Comparison of ENCODE assay signal across 36 cellular contexts in the genomic region with DNA sequence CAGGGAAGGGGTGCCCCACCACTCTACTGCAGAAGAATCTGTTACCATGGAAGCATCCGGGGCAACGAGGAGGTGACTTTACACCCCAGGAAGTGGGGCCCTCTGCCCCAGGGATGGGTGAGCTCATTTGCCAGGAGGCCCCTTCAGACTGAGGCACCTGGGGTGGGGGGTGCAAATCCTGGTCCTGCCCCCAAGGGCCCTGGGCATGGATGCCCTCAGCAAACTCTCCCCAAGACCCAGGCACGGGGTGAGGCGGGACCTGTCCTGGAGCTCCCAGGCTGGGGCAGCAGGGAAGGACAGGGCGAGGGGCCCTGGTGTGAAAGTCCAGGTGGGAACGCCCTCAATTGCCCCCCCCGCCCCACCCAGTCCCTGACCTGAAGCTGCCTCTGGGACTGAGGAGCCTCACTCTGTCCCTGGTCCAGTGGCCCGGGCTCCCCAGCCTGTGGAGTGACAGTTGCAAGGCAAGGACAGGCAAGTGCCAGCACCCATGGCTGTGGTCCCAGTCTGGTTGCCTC. TPM values are rescaled to one million over a fixed set of nuclear protein-coding genes. Genes with fewer than 3 reads are reported as not detected.
"Had no signal": no experiment of that assay in that cellular context is flagged by ENCODE, and none has a peak within 500 bp of the region (broad histone marks: within the 10 kb centered on the region; RNA-seq: fewer than 3 reads in every experiment).

No MANE protein-coding gene starts in this region.

- H3K4me3 ChIP-seq: ascending aorta, cardiac muscle cell had no signal

- H3K27me3 ChIP-seq: ascending aorta, cardiac muscle cell had no signal

- H3K27ac ChIP-seq: ascending aorta, cardiac muscle cell, VCaP had no signal

- H3K4me1 Mint-ChIP-seq: activated B cell treated with CpG ODN at 0.5 μM for 24 hours; activated CD4-positive, alpha-beta memory T cell treated with anti-CD3 and anti-CD28 coated beads, Interleukin-2, amount 10 ng/mL, durations not matched to agents 7 days and 5 days; activated CD4-positive, alpha-beta T cell treated with anti-CD3 and anti-CD28 coated beads, Interleukin-2, amount 10 ng/mL, durations not matched to agents 24 days and 14 days; activated CD8-positive, alpha-beta memory T cell treated with anti-CD3 and anti-CD28 coated beads, Interleukin-2, amount 10 ng/mL, durations not matched to agents 7 days and 5 days; activated naive CD4-positive, alpha-beta T cell treated with anti-CD3 and anti-CD28 coated beads, Interleukin-2, amount 10 ng/mL, durations not matched to agents 7 days and 5 days; activated naive CD4-positive, alpha-beta T cell treated with anti-CD3 and anti-CD28 coated beads, Interleukin-2, amount 50 U/mL, for 24 hours; activated naive CD8-positive, alpha-beta T cell treated with anti-CD3 and anti-CD28 coated beads, Interleukin-2, amount 10 ng/mL, durations not matched to agents 7 days and 5 days; activated naive CD8-positive, alpha-beta T cell treated with anti-CD3 and anti-CD28 coated beads, Interleukin-2, amount 50 U/mL, for 24 hours; brain; central memory CD8-positive, alpha-beta T cell had no signal

- H3K9me3 ChIP-seq: ascending aorta had no signal

- ATAC-seq: activated CD8-positive, alpha-beta memory T cell treated with anti-CD3 and anti-CD28 coated beads, Interleukin-2, amount 10 ng/mL, durations not matched to agents 7 days and 5 days; activated CD8-positive, alpha-beta T cell treated with anti-CD3 and anti-CD28 coated beads, Interleukin-2, amount 10 ng/mL, durations not matched to agents 7 days and 5 days had no signal

- H3K4me3 Mint-ChIP-seq: activated B cell treated with CpG ODN at 0.5 μM for 24 hours; activated CD4-positive, alpha-beta memory T cell treated with anti-CD3 and anti-CD28 coated beads, Interleukin-2, amount 10 ng/mL, durations not matched to agents 7 days and 5 days; activated CD4-positive, alpha-beta T cell treated with anti-CD3 and anti-CD28 coated beads, Interleukin-2, amount 10 ng/mL, durations not matched to agents 24 days and 14 days; activated CD8-positive, alpha-beta memory T cell treated with anti-CD3 and anti-CD28 coated beads, Interleukin-2, amount 10 ng/mL, durations not matched to agents 7 days and 5 days; activated CD8-positive, alpha-beta T cell treated with anti-CD3 and anti-CD28 coated beads, Interleukin-2, amount 10 ng/mL, durations not matched to agents 7 days and 5 days; activated naive CD4-positive, alpha-beta T cell treated with anti-CD3 and anti-CD28 coated beads, Interleukin-2, amount 10 ng/mL, durations not matched to agents 7 days and 5 days; activated naive CD4-positive, alpha-beta T cell treated with anti-CD3 and anti-CD28 coated beads, Interleukin-2, amount 50 U/mL, for 24 hours; activated naive CD8-positive, alpha-beta T cell; activated naive CD8-positive, alpha-beta T cell treated with anti-CD3 and anti-CD28 coated beads, Interleukin-2, amount 10 ng/mL, durations not matched to agents 7 days and 5 days; activated naive CD8-positive, alpha-beta T cell treated with anti-CD3 and anti-CD28 coated beads, Interleukin-2, amount 50 U/mL, for 24 hours; activated T-cell treated with anti-CD3 and anti-CD28 coated beads, Interleukin-2, amount 50 U/mL, for 24 hours; brain; central memory CD8-positive, alpha-beta T cell; T-helper 1 cell treated with Interleukin-12 subunit alpha and Interleukin-12 subunit beta and Interleukin-4 antibody, amounts not matched to agents 30 μg/mL and 1 μg/mL, for 36 hours; T-helper 2 cell treated with Interferon-gamma antibody and Interleukin-4, amounts not matched to agents 5 μg/mL and 100 μg/mL, for 36 hours had no signal

- H3K9me3 Mint-ChIP-seq: activated B cell treated with CpG ODN at 0.5 μM for 24 hours; activated CD4-positive, alpha-beta memory T cell treated with anti-CD3 and anti-CD28 coated beads, Interleukin-2, amount 10 ng/mL, durations not matched to agents 7 days and 5 days; activated CD4-positive, alpha-beta T cell treated with anti-CD3 and anti-CD28 coated beads, Interleukin-2, amount 10 ng/mL, durations not matched to agents 24 days and 14 days; activated naive CD4-positive, alpha-beta T cell treated with anti-CD3 and anti-CD28 coated beads, Interleukin-2, amount 10 ng/mL, durations not matched to agents 7 days and 5 days; activated naive CD4-positive, alpha-beta T cell treated with anti-CD3 and anti-CD28 coated beads, Interleukin-2, amount 50 U/mL, for 24 hours; activated naive CD8-positive, alpha-beta T cell treated with anti-CD3 and anti-CD28 coated beads, Interleukin-2, amount 10 ng/mL, durations not matched to agents 7 days and 5 days; activated naive CD8-positive, alpha-beta T cell treated with anti-CD3 and anti-CD28 coated beads, Interleukin-2, amount 50 U/mL, for 24 hours; activated T-cell treated with anti-CD3 and anti-CD28 coated beads, Interleukin-2, amount 50 U/mL, for 24 hours; activated T-helper 2 cell treated with anti-CD3 and anti-CD28 coated beads, Interferon-gamma antibody, Interleukin-2, Interleukin-4, amounts not matched to agents 10 μg/mL and 5 μg/mL and 100 μg/mL, durations not matched to agents 14 hours and 24 hours and 36 hours; brain; central memory CD8-positive, alpha-beta T cell; T-helper 1 cell treated with Interleukin-12 subunit alpha and Interleukin-12 subunit beta and Interleukin-4 antibody, amounts not matched to agents 30 μg/mL and 1 μg/mL, for 36 hours; T-helper 2 cell treated with Interferon-gamma antibody and Interleukin-4, amounts not matched to agents 5 μg/mL and 100 μg/mL, for 36 hours had no signal

- FAIRE-seq: bronchial epithelial cell, TTC549 had no signal

- H3K4me1 ChIP-seq: ascending aorta had no signal

- DNase-seq: activated B cell treated with CpG ODN at 0.5 μM for 24 hours; activated CD4-positive, alpha-beta memory T cell treated with anti-CD3 and anti-CD28 coated beads, Interleukin-2, amount 10 ng/mL, durations not matched to agents 7 days and 5 days; activated CD4-positive, alpha-beta T cell treated with anti-CD3 and anti-CD28 coated beads for 4 hours; activated CD4-positive, alpha-beta T cell treated with anti-CD3 and anti-CD28 coated beads, Interleukin-2, amount 10 ng/mL, durations not matched to agents 24 days and 14 days; activated CD4-positive, alpha-beta T cell treated with anti-CD3 and anti-CD28 coated beads, Interleukin-2, amount 50 U/mL, for 48 hours; activated CD4-positive, CD25-positive, alpha-beta regulatory T cell treated with anti-CD3 and anti-CD28 coated beads, Interleukin-2, amount 50 U/mL, for 72 hours; activated CD8-positive, alpha-beta memory T cell treated with anti-CD3 and anti-CD28 coated beads for 24 hours; activated CD8-positive, alpha-beta memory T cell treated with anti-CD3 and anti-CD28 coated beads, Interleukin-2, amount 10 ng/mL, durations not matched to agents 7 days and 5 days; activated CD8-positive, alpha-beta memory T cell treated with anti-CD3 and anti-CD28 coated beads, Interleukin-2, amount 50 U/mL, for 48 hours; activated CD8-positive, alpha-beta T cell treated with anti-CD3 and anti-CD28 coated beads, Interleukin-2, amount 10 ng/mL, durations not matched to agents 7 days and 5 days; activated effector memory CD4-positive, alpha-beta T cell treated with Interleukin-2 at 50 U/mL for 16 hours; activated gamma-delta T cell; activated naive CD4-positive, alpha-beta T cell treated with anti-CD3 and anti-CD28 coated beads, Interleukin-2, amount 10 ng/mL, durations not matched to agents 7 days and 5 days; activated naive CD4-positive, alpha-beta T cell treated with Interleukin-2 at 50 U/mL for 16 hours; activated naive CD8-positive, alpha-beta T cell treated with anti-CD3 and anti-CD28 coated beads, Interleukin-2, amount 10 ng/mL, durations not matched to agents 7 days and 5 days; activated naive CD8-positive, alpha-beta T cell treated with anti-CD3 and anti-CD28 coated beads, Interleukin-2, amount 50 U/mL, for 24 hours; activated T-cell treated with anti-CD3 and anti-CD28 coated beads, Interleukin-2, amount 50 U/mL, for 24 hours; activated T-cell treated with anti-CD3 and anti-CD28 coated beads, Interleukin-2, amount 50 U/mL, for 48 hours; amygdala; anterior cingulate cortex; caudate nucleus; T-helper 1 cell; T-helper 2 cell; T-helper 9 cell had no signal

- H3K27ac Mint-ChIP-seq: activated B cell treated with CpG ODN at 0.5 μM for 24 hours; activated CD4-positive, alpha-beta memory T cell treated with anti-CD3 and anti-CD28 coated beads, Interleukin-2, amount 10 ng/mL, durations not matched to agents 7 days and 5 days; activated CD4-positive, alpha-beta T cell treated with anti-CD3 and anti-CD28 coated beads, Interleukin-2, amount 10 ng/mL, durations not matched to agents 24 days and 14 days; activated CD8-positive, alpha-beta memory T cell treated with anti-CD3 and anti-CD28 coated beads, Interleukin-2, amount 10 ng/mL, durations not matched to agents 7 days and 5 days; activated CD8-positive, alpha-beta T cell treated with anti-CD3 and anti-CD28 coated beads, Interleukin-2, amount 10 ng/mL, durations not matched to agents 7 days and 5 days; activated naive CD4-positive, alpha-beta T cell treated with anti-CD3 and anti-CD28 coated beads, Interleukin-2, amount 10 ng/mL, durations not matched to agents 7 days and 5 days; activated naive CD4-positive, alpha-beta T cell treated with anti-CD3 and anti-CD28 coated beads, Interleukin-2, amount 50 U/mL, for 24 hours; activated naive CD8-positive, alpha-beta T cell; activated naive CD8-positive, alpha-beta T cell treated with anti-CD3 and anti-CD28 coated beads, Interleukin-2, amount 10 ng/mL, durations not matched to agents 7 days and 5 days; activated naive CD8-positive, alpha-beta T cell treated with anti-CD3 and anti-CD28 coated beads, Interleukin-2, amount 50 U/mL, for 24 hours; activated T-cell treated with anti-CD3 and anti-CD28 coated beads, Interleukin-2, amount 50 U/mL, for 24 hours; activated T-helper 2 cell treated with anti-CD3 and anti-CD28 coated beads, Interferon-gamma antibody, Interleukin-2, Interleukin-4, amounts not matched to agents 10 μg/mL and 5 μg/mL and 100 μg/mL, durations not matched to agents 14 hours and 24 hours and 36 hours; T-helper 1 cell treated with Interleukin-12 subunit alpha and Interleukin-12 subunit beta and Interleukin-4 antibody, amounts not matched to agents 30 μg/mL and 1 μg/mL, for 36 hours; T-helper 2 cell treated with Interferon-gamma antibody and Interleukin-4, amounts not matched to agents 5 μg/mL and 100 μg/mL, for 36 hours had no signal

- H3K27me3 Mint-ChIP-seq: activated B cell treated with CpG ODN at 0.5 μM for 24 hours; activated CD4-positive, alpha-beta memory T cell treated with anti-CD3 and anti-CD28 coated beads, Interleukin-2, amount 10 ng/mL, durations not matched to agents 7 days and 5 days; activated CD4-positive, alpha-beta T cell treated with anti-CD3 and anti-CD28 coated beads, Interleukin-2, amount 10 ng/mL, durations not matched to agents 24 days and 14 days; activated CD8-positive, alpha-beta memory T cell treated with anti-CD3 and anti-CD28 coated beads, Interleukin-2, amount 10 ng/mL, durations not matched to agents 7 days and 5 days; activated naive CD4-positive, alpha-beta T cell treated with anti-CD3 and anti-CD28 coated beads, Interleukin-2, amount 10 ng/mL, durations not matched to agents 7 days and 5 days; activated naive CD4-positive, alpha-beta T cell treated with anti-CD3 and anti-CD28 coated beads, Interleukin-2, amount 50 U/mL, for 24 hours; activated naive CD8-positive, alpha-beta T cell; activated naive CD8-positive, alpha-beta T cell treated with anti-CD3 and anti-CD28 coated beads, Interleukin-2, amount 10 ng/mL, durations not matched to agents 7 days and 5 days; activated naive CD8-positive, alpha-beta T cell treated with anti-CD3 and anti-CD28 coated beads, Interleukin-2, amount 50 U/mL, for 24 hours had no signal

- H3K36me3 ChIP-seq: ascending aorta, cardiac muscle cell had no signal

RNA-seq across cellular contexts. Expression of gene C1QTNF9, which starts 52.5 kb away (rescaled TPM):
- total RNA-seq: activated B cell treated with CpG ODN at 0.5 μM for 24 hours; activated CD4-positive, alpha-beta memory T cell treated with anti-CD3 and anti-CD28 coated beads, Interleukin-2, amount 10 ng/mL, durations not matched to agents 7 days and 5 days; activated CD4-positive, alpha-beta T cell treated with anti-CD3 and anti-CD28 coated beads, Interleukin-2, amount 10 ng/mL, durations not matched to agents 24 days and 14 days; activated CD8-positive, alpha-beta memory T cell treated with anti-CD3 and anti-CD28 coated beads, Interleukin-2, amount 10 ng/mL, durations not matched to agents 7 days and 5 days; activated CD8-positive, alpha-beta T cell treated with anti-CD3 and anti-CD28 coated beads, Interleukin-2, amount 10 ng/mL, durations not matched to agents 7 days and 5 days; activated naive CD8-positive, alpha-beta T cell treated with anti-CD3 and anti-CD28 coated beads, Interleukin-2, amount 10 ng/mL, durations not matched to agents 7 days and 5 days; activated T-helper 2 cell treated with anti-CD3 and anti-CD28 coated beads, Interferon-gamma antibody, Interleukin-2, Interleukin-4, amounts not matched to agents 10 μg/mL and 5 μg/mL and 100 μg/mL, durations not matched to agents 14 hours and 24 hours and 36 hours; ascending aorta; bronchial epithelial cell had no signal
- polyA plus RNA-seq: cardiac muscle cell had no signal
